16 cellular contexts compared by ENCODE assay signal in the genomic region with DNA sequence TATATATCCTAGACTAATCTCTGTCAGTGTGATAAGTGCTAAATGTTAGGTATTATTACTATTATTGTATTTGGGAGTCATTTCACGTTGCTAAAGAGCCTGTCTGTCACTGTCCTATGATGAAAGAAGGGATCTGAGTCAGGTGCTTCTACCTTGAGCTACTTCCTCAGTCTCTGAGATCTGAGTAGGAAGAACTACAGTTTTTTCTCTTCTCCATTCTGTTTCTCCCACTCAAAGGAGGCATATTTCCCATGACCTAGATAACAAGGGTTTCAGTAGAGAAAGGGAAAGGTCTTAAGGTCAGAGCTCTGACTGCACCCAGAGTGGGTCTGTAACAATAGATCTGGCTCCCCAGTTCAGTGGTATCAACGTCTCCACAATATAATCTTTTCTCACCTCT. TPM values are rescaled to one million over a fixed set of nuclear protein-coding genes. Genes with fewer than 3 reads are reported as not detected.
DNase-seq lines count a peak whose midpoint lies in the region; ATAC-seq, FAIRE-seq and TF ChIP-seq lines count a peak whose summit lies in the region.
"Had no signal": no experiment of that assay in that cellular context is flagged by ENCODE, and none has a peak within 500 bp of the region (broad histone marks: within the 10 kb centered on the region; RNA-seq: fewer than 3 reads in every experiment).

No MANE protein-coding gene starts in this region.

- H3K4me3 ChIP-seq in breast epithelium (no peak overlapping the region), mucosa of descending colon (no peak overlapping the region), skeletal muscle tissue (ENCODE audit: low read length in 3 of 3) (peak overlapping the region in 2 of 3 donors; percentile 2 to 41)
- H3K4me3 ChIP-seq: adrenal gland had no signal

- H3K4me1 ChIP-seq in breast epithelium (peaks cover 0 to 4% of the 10 kb centered on the region in 2 donors), mucosa of descending colon (ENCODE audit: low read depth) (peaks cover 10% of the 10 kb centered on the region), skeletal muscle tissue (ENCODE audit: control insufficient read depth in 3 of 3, insufficient read depth in 3 of 3, low read length in 3 of 3) (peaks cover 10 to 32% (median 25%) of the 10 kb centered on the region in 3 donors)
- H3K4me1 ChIP-seq: adrenal gland had no signal

- H3K27me3 ChIP-seq in breast epithelium, result no peaks in the 10 kb centered on the region
- no peaks in the 10 kb centered on the region for H3K27me3 ChIP-seq in skeletal muscle tissue (ENCODE audit: control insufficient read depth in 3 of 3, insufficient read depth in 3 of 3, low read length in 3 of 3)
- H3K27me3 ChIP-seq: adrenal gland had no signal

- no peak for FAIRE-seq in frontal cortex (lab: Jason Lieb, UNC)
- FAIRE-seq: endothelial cell of umbilical vein had no signal

- no peak for TF ChIP-seq CTCF in breast epithelium (IDR thresholded peaks at IDR 0.05)
- no peak for TF ChIP-seq CTCF in mucosa of descending colon (IDR thresholded peaks at IDR 0.05)

- peak overlapping the region; percentile 18 to 62 (median 47) for H3K9ac ChIP-seq in skeletal muscle tissue (ENCODE audit: low read depth in 1 of 3, low read length in 3 of 3)

- ATAC-seq in mucosa of descending colon (peak; percentile 51), HG03520 (IDR thresholded peaks at IDR 0.05; ENCODE audit: unreplicated experiment) (no peak), HG02852 (IDR thresholded peaks at IDR 0.05; ENCODE audit: unreplicated experiment) (no peak)
- ATAC-seq: naive thymus-derived CD4-positive, alpha-beta T cell; T-helper 17 cell had no signal

- H3K36me3 ChIP-seq in breast epithelium (no peaks in the 10 kb centered on the region), mucosa of descending colon (ENCODE audit: low read depth) (no peaks in the 10 kb centered on the region), skeletal muscle tissue (ENCODE audit: control insufficient read depth in 3 of 3, insufficient read depth in 3 of 3, low read length in 3 of 3) (no peaks in the 10 kb centered on the region)
- H3K36me3 ChIP-seq: adrenal gland had no signal

- intact Hi-C loops in breast epithelium (cut with DNase I; ENCODE audit: low total_unique reads) (no loop called here), mucosa of descending colon (cut with DNase I, micrococcal nuclease) (no loop called here)

- in situ Hi-C loops in G401 (cut with HindIII; ENCODE audit: low sequenced_read_pairs), result no loop called here

- no peak for TF ChIP-seq POLR2A in breast epithelium (IDR thresholded peaks at IDR 0.05)

- peak; percentile 42 for DNase-seq in G401 (ENCODE audit: low spot score)
- no peak for DNase-seq in breast epithelium (ENCODE audit: low spot score in 2 of 2)
- DNase-seq in mucosa of descending colon, result no peak
- no peak for DNase-seq in frontal cortex (ENCODE audit: low spot score in 2 of 2)
- DNase-seq: activated B cell treated with CpG ODN at 0.5 μM for 24 hours; activated CD8-positive, alpha-beta memory T cell treated with anti-CD3 and anti-CD28 coated beads for 24 hours; adrenal gland; naive thymus-derived CD4-positive, alpha-beta T cell; NCI-H1694; NCI-H446 treated with DMSO at 0.1 percent for 48 hours; SHP77 treated with DMSO at 0.1 percent for 48 hours; T-helper 17 cell had no signal

- H3K9me3 ChIP-seq in breast epithelium, result no peaks in the 10 kb centered on the region
- no peaks in the 10 kb centered on the region for H3K9me3 ChIP-seq in mucosa of descending colon
- no peaks in the 10 kb centered on the region for H3K9me3 ChIP-seq in skeletal muscle tissue (ENCODE audit: control insufficient read depth in 3 of 3, low read length in 3 of 3)
- H3K9me3 ChIP-seq: adrenal gland had no signal

- H3K27ac ChIP-seq in breast epithelium (peak overlapping the region; percentile 66 to 83), skeletal muscle tissue (ENCODE audit: low read depth, low read length) (peak overlapping the region; percentile 64)
- H3K27ac ChIP-seq: adrenal gland had no signal

RNA-seq across cellular contexts. Expression of a gene that starts 38.3 kb away (rescaled TPM):
- total RNA-seq in G401 (2014; rRNA removed; shearing (Covaris generic)), result 13.0 and 23.2 TPM in 2 replicates
- total RNA-seq in breast epithelium, result 100 to 1,000 TPM in 1 of 3 donors, 10 to 100 TPM in 2; 18.2 to 106 (median 57.0) TPM
- total RNA-seq in mucosa of descending colon, result 100 to 1,000 TPM in 2 of 3 donors, 10 to 100 TPM in 1; 97.0 to 149 (median 109) TPM
- 20.4 TPM for total RNA-seq in skeletal muscle tissue
- 32.6 TPM for total RNA-seq in frontal cortex

RNA-seq across cellular contexts. Expression of a gene that starts 57.0 kb away (rescaled TPM):
- 6.6 and 7.8 TPM in 2 replicates for total RNA-seq in G401 (2014; rRNA removed; shearing (Covaris generic))
- total RNA-seq in breast epithelium (10 to 100 TPM; 42.0 to 79.0 (median 49.5) TPM), mucosa of descending colon (10 to 100 TPM; 25.8 to 79.6 (median 27.3) TPM), skeletal muscle tissue (113 TPM), frontal cortex (111 TPM)

Comparison
In these comparisons a context has a peak if more than half of its experiments do, and no peak if none do; other contexts are left out.
1. H3K4me3 ChIP-seq: peak in skeletal muscle tissue (2 of 3); none in breast epithelium (0 of 3) and mucosa of descending colon (single experiment).